Comparison of ENCODE assay signal across 16 cellular contexts in genomic region chr10:97575101-97575668, GRCh38. TPM values are rescaled to one million over a fixed set of nuclear protein-coding genes. Genes with fewer than 3 reads are reported as not detected.
DNase-seq lines count a peak whose midpoint lies in the region; ATAC-seq, FAIRE-seq and TF ChIP-seq lines count a peak whose summit lies in the region.
"Had no signal": no experiment of that assay in that cellular context is flagged by ENCODE, and none has a peak within 500 bp of the region (broad histone marks: within the 10 kb centered on the region; RNA-seq: fewer than 3 reads in every experiment).

No MANE protein-coding gene starts in this region.

- H3K4me1 ChIP-seq in skeletal muscle tissue (ENCODE audit: control insufficient read depth in 3 of 3, insufficient read depth in 3 of 3, low read length in 3 of 3) (peaks cover 49 to 68% (median 67%) of the 10 kb centered on the region in 3 donors), MM.1S (ENCODE audit: low read length) (no peaks in the 10 kb centered on the region)
- H3K4me1 ChIP-seq: colonic mucosa had no signal

- H3K4me2 ChIP-seq in MM.1S (ENCODE audit: low read depth, low read length): no peak overlapping the region

- peak; percentile 69 for DNase-seq in HTR-8/SVneo (ENCODE audit: insufficient read length, low spot score)
- DNase-seq in astrocyte of the hippocampus (ENCODE audit: low read depth, low spot score): peak; percentile 27
- DNase-seq in kidney glomerular epithelial cell (lab: John Stamatoyannopoulos, UW): peak; percentile 63
- no peak for DNase-seq in NCI-H1105 treated with DMSO at 0.1 percent for 48 hours (lab: John Stamatoyannopoulos, UW)
- no peak for DNase-seq in MM.1S
- DNase-seq: activated CD4-positive, alpha-beta memory T cell treated with anti-CD3 and anti-CD28 coated beads, Interleukin-2, amount 10 ng/mL, durations not matched to agents 7 days and 5 days; activated naive CD4-positive, alpha-beta T cell; CD8-positive, alpha-beta memory T cell had no signal

- no peak for FAIRE-seq in HTR-8/SVneo (lab: Jason Lieb, UNC)

- H3K9me2 ChIP-seq in MM.1S (replicated peaks; ENCODE audit: insufficient read depth, low read length): no peaks in the 10 kb centered on the region

- H3K27ac ChIP-seq in skeletal muscle tissue (ENCODE audit: low read depth, low read length) (peak overlapping the region; percentile 94), MM.1S (ENCODE audit: low read length) (no peak overlapping the region)
- H3K27ac ChIP-seq: colonic mucosa had no signal

- H3K36me3 ChIP-seq in skeletal muscle tissue (ENCODE audit: control insufficient read depth in 3 of 3, insufficient read depth in 3 of 3, low read length in 3 of 3) (peaks cover 0 to 8% (median 3%) of the 10 kb centered on the region in 3 donors), MM.1S (replicated peaks; ENCODE audit: insufficient read depth, low read length) (no peaks in the 10 kb centered on the region)
- H3K36me3 ChIP-seq: colonic mucosa had no signal

- no peak for TF ChIP-seq CTCF in MM.1S (IDR thresholded peaks at IDR 0.05; ENCODE audit: low read length)

- no peaks in the 10 kb centered on the region for H3F3A ChIP-seq in MM.1S (ENCODE audit: insufficient read depth, low read length)

- H4K20me1 ChIP-seq in MM.1S (ENCODE audit: insufficient read depth, low read length): no peaks in the 10 kb centered on the region

- ATAC-seq in HG03469 (IDR thresholded peaks at IDR 0.05; ENCODE audit: unreplicated experiment) (no peak), GM21576 (IDR thresholded peaks at IDR 0.05; ENCODE audit: unreplicated experiment) (no peak)

- H3K27me3 ChIP-seq in skeletal muscle tissue (ENCODE audit: control insufficient read depth in 3 of 3, insufficient read depth in 3 of 3, low read length in 3 of 3) (no peaks in the 10 kb centered on the region), MM.1S (replicated peaks; ENCODE audit: insufficient read depth, low read length) (no peaks in the 10 kb centered on the region)
- H3K27me3 ChIP-seq: colonic mucosa had no signal

- H3K9ac ChIP-seq in skeletal muscle tissue (ENCODE audit: low read depth in 1 of 3, low read length in 3 of 3) (peak overlapping the region in 2 of 3 donors; percentile 48 to 73), MM.1S (ENCODE audit: low read length) (no peak overlapping the region)

- H3K4me3 ChIP-seq in skeletal muscle tissue (ENCODE audit: low read length in 3 of 3): peak overlapping the region in 2 of 3 donors; percentile 27 to 52
- no peak overlapping the region for H3K4me3 ChIP-seq in MM.1S (ENCODE audit: low read length)
- H3K4me3 ChIP-seq: colonic mucosa had no signal

- H2AFZ ChIP-seq in MM.1S (ENCODE audit: low read length): no peak overlapping the region

- H3K79me2 ChIP-seq in MM.1S (ENCODE audit: low read length): no peaks in the 10 kb centered on the region

- H3K9me3 ChIP-seq in skeletal muscle tissue (ENCODE audit: control insufficient read depth in 3 of 3, low read length in 3 of 3) (no peaks in the 10 kb centered on the region), MM.1S (replicated peaks; ENCODE audit: insufficient read depth, low read length) (no peaks in the 10 kb centered on the region)
- H3K9me3 ChIP-seq: colonic mucosa had no signal

RNA-seq across cellular contexts. Expression of gene ANKRD2, which starts 2.6 kb away (rescaled TPM):
- 8.9 TPM for total RNA-seq in skeletal muscle tissue
- total RNA-seq: CD8-positive, alpha-beta memory T cell; M059J; OCI-LY7; subcutaneous adipose tissue had no signal

RNA-seq across cellular contexts. Expression of gene HOGA1, which starts 9.0 kb away (rescaled TPM):
- total RNA-seq in skeletal muscle tissue: 1.6 TPM
- total RNA-seq: activated CD4-positive, alpha-beta memory T cell treated with anti-CD3 and anti-CD28 coated beads, Interleukin-2, amount 10 ng/mL, durations not matched to agents 7 days and 5 days; CD8-positive, alpha-beta memory T cell had no signal

RNA-seq across cellular contexts. Expression of gene C10orf62, which starts 14.3 kb away (rescaled TPM):
- under 0.01 TPM for total RNA-seq in skeletal muscle tissue
- total RNA-seq: activated CD4-positive, alpha-beta memory T cell treated with anti-CD3 and anti-CD28 coated beads, Interleukin-2, amount 10 ng/mL, durations not matched to agents 7 days and 5 days; CD8-positive, alpha-beta memory T cell; colonic mucosa; lung microvascular endothelial cell; M059J; OCI-LY7 had no signal

RNA-seq across cellular contexts. Expression of gene MORN4, which starts 58.1 kb away (rescaled TPM):
- total RNA-seq in skeletal muscle tissue: 1.0 TPM

Comparison
In these comparisons a context has a peak if more than half of its experiments do, and no peak if none do; other contexts are left out.
1. DNase-seq: peak in HTR-8/SVneo (single experiment), astrocyte of the hippocampus (single experiment) and kidney glomerular epithelial cell (single experiment); none in NCI-H1105 treated with DMSO at 0.1 percent for 48 hours (single experiment) and MM.1S (single experiment).